In the genomic region with DNA sequence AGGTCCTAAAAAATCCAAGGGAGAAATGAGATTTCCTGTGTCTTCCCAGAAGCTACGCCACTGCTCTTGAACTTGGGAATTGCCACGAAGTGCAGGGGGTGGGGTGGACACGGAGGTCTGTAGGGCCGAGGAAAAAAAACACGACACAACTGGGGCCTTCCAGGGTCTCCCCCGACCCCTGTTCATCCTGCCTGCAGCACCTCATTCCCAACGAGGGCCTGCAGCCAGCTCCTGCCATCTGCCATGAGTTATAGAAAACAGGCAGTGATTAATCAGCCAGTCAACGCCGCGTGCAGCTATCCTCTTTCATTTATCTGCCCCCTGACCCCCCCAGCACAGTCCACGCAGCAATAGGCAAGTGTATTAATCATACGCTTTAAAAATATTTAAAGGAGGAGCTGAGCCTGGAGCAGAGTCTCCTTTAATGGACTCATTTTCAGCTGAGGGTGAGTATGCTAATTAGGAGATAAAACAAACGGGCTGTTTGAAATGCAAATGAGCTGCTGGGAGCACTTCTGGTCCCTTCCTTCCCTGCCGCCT, we compare ENCODE assay signal across 7 cellular contexts.
A peak's percentile ranks its signal among the peaks of the same experiment; 100 is the strongest.
DNase-seq lines count a peak whose midpoint lies in the region; ATAC-seq, FAIRE-seq and TF ChIP-seq lines count a peak whose summit lies in the region.

No MANE protein-coding gene starts in this region.

- no peak overlapping the region for H4K8ac ChIP-seq in H1 (ENCODE audit: extremely low read depth, insufficient read depth, low read length)

- CTCF ChIA-PET in Panc1 (lab: Charles Lee) = interaction anchor here (0.6 to 1.1 kb wide), 4 partner anchors 10 to 379 kb away, joined by 3 to 4 read pairs (median 3); no protein-coding TSS in a partner anchor
- CTCF ChIA-PET in H1 (lab: Charles Lee; ENCODE audit: partially characterized antibody) = interaction anchor here (0.6 to 23.5 kb wide), 20 partner anchors 20 to 394 kb away, joined by 3 to 434 read pairs (median 4); no protein-coding TSS in a partner anchor

- H2AK5ac ChIP-seq in H1 (ENCODE audit: low read depth, low read length) = no peak overlapping the region

- peak in 1 of 2 experiments; percentile 93; a peak in 2 of 3 replicates for TF ChIP-seq EP300 in H1 (IDR thresholded peaks at IDR 0.05; ENCODE audit: borderline replicate concordance in 1 of 2, low read depth in 2 of 2, low read length in 2 of 2)

- H2BK20ac ChIP-seq in H1 (ENCODE audit: low read length) = no peak overlapping the region

- no peak overlapping the region for H3K23ac ChIP-seq in H1 (ENCODE audit: insufficient read length)

- H3K4me3 ChIP-seq in Panc1 (ENCODE audit: low read depth in 2 of 2, low read length in 2 of 2) (peak overlapping the region; percentile 16 to 26), H1 (ENCODE audit: extremely low read depth in 1 of 4, insufficient read depth in 2 of 4, low read depth in 3 of 4, low read length in 4 of 4) (peak overlapping the region; percentile 16 to 54 (median 34); a peak in 7 of 8 replicates)

- H2AFZ ChIP-seq in H1 (ENCODE audit: low read length) = no peak overlapping the region

- H3K79me2 ChIP-seq in H1 (ENCODE audit: control insufficient read depth in 1 of 2, insufficient read depth in 2 of 2, low read length in 2 of 2) = no peaks in the 10 kb centered on the region

- H4K5ac ChIP-seq in H1 (ENCODE audit: insufficient read length, low read depth, low read length) = no peak overlapping the region

- H3K18ac ChIP-seq in H1 (ENCODE audit: extremely low read depth, low read length) = no peak overlapping the region; the same call in 1 of the 2 replicates

- intact Hi-C loops in Panc1 (cut with micrococcal nuclease; ENCODE audit: unreplicated experiment) = loop anchor here (10.0 kb wide), 1 partner anchor 730 kb away; the partner anchor contains the start of gene INHBB

- no peak overlapping the region for H2BK120ac ChIP-seq in H1 (replicated peaks; ENCODE audit: low read depth, low read length)

- TF ChIP-seq RAD21 in H1 (IDR thresholded peaks at IDR 0.05 in 1 of 2, conservative IDR thresholded peaks at IDR 0.05 in 1 of 2; ENCODE audit: low read depth in 2 of 2, low read length in 2 of 2) = no peak; a peak in 1 of 4 replicates

- no peak overlapping the region for H4K91ac ChIP-seq in H1 (replicated peaks; ENCODE audit: insufficient read length, low read length)

- H2BK5ac ChIP-seq in H1 (ENCODE audit: low read depth, low read length) = peak overlapping the region; percentile 42; the same call in 1 of the 2 replicates

- DNase-seq in GM03348 (ENCODE audit: low spot score) (peak; percentile 81), HT1080 (ENCODE audit: low read depth) (peak; percentile 100), Panc1 (ENCODE audit: low read depth, low spot score) (peak; percentile 87), H1 (ENCODE audit: low read depth in 1 of 2, low spot score in 2 of 2) (peak; percentile 78 to 97), occipital lobe (lab: John Stamatoyannopoulos, UW) (peak; percentile 46), HuH-7 (ENCODE audit: low spot score) (no peak)

- in situ Hi-C loops in Panc1 (cut with HindIII; ENCODE audit: low pct_unique_long_range_greater_than_20kb, low sequenced_read_pairs) = no loop called here

- no peak overlapping the region for H3K9ac ChIP-seq in H1 (replicated peaks in 1 of 4; ENCODE audit: extremely low read depth in 1 of 4, low read depth in 3 of 4, low read length in 3 of 4)

- H3K4me2 ChIP-seq in H1 (ENCODE audit: insufficient read depth in 1 of 2, low read depth in 2 of 2, low read length in 2 of 2) = peak overlapping the region; percentile 76 to 92

- H3K27me3 ChIP-seq in Panc1 (ENCODE audit: control insufficient read depth, insufficient read depth, low read length) = no peaks in the 10 kb centered on the region
- H3K27me3 ChIP-seq in H1 (replicated peaks in 1 of 4; ENCODE audit: control insufficient read depth in 3 of 4, extremely low read depth in 1 of 4, insufficient read depth in 3 of 4, low read length in 3 of 4) = peaks cover 0 to 32% (median 20%) of the 10 kb centered on the region in 4 experiments; a peak in 6 of 7 replicates

- peaks cover 0 to 6% of the 10 kb centered on the region in 2 experiments for H4K20me1 ChIP-seq in H1 (replicated peaks in 1 of 2; ENCODE audit: control insufficient read depth in 1 of 2, insufficient read depth in 2 of 2, low read length in 2 of 2)

- H3K4ac ChIP-seq in H1 (replicated peaks; ENCODE audit: insufficient read length, low read depth, low read length) = no peak overlapping the region

- peak; percentile 45 for FAIRE-seq in H1 (lab: Jason Lieb, UNC)

- peaks cover 13% of the 10 kb centered on the region for H3K4me1 ChIP-seq in Panc1 (ENCODE audit: control insufficient read depth, insufficient read depth, low read length)
- H3K4me1 ChIP-seq in H1 (replicated peaks in 1 of 4; ENCODE audit: control insufficient read depth in 3 of 4, insufficient read depth in 4 of 4, low read length in 3 of 4) = peaks cover 0 to 20% (median 17%) of the 10 kb centered on the region in 4 experiments; a peak in 6 of 7 replicates

- ATAC-seq in Panc1 = peak; percentile 78
- ATAC-seq in GM18858 (IDR thresholded peaks at IDR 0.05; ENCODE audit: unreplicated experiment) = no peak

- no peak overlapping the region for H3K56ac ChIP-seq in H1 (replicated peaks; ENCODE audit: insufficient read length, low read depth, low read length)

- TF ChIP-seq CTCF in Panc1 (IDR thresholded peaks at IDR 0.05) = no peak
- TF ChIP-seq CTCF in H1 (IDR thresholded peaks at IDR 0.05; ENCODE audit: control extremely low read depth in 1 of 3, insufficient read depth in 1 of 3, low read depth in 1 of 3, low read length in 3 of 3) = no peak

- peak in 1 of 2 experiments; percentile 100; a peak in 2 of 3 replicates for TF ChIP-seq POLR2A in H1 (IDR thresholded peaks at IDR 0.05; ENCODE audit: control extremely low read depth in 1 of 2, low read depth in 2 of 2, low read length in 2 of 2)

- H2BK12ac ChIP-seq in H1 (ENCODE audit: low read depth, low read length) = no peak overlapping the region

- no peaks in the 10 kb centered on the region for H3K79me1 ChIP-seq in H1 (ENCODE audit: low read depth, low read length)

- H3K27ac ChIP-seq in Panc1 (ENCODE audit: low read length) = peak overlapping the region; percentile 64; the same call in 1 of the 2 replicates
- no peak overlapping the region for H3K27ac ChIP-seq in H1 (ENCODE audit: low read depth, low read length)

- no peaks in the 10 kb centered on the region for H3K36me3 ChIP-seq in Panc1 (ENCODE audit: control insufficient read depth, insufficient read depth, low read length)
- H3K36me3 ChIP-seq in H1 (ENCODE audit: control insufficient read depth in 2 of 4, insufficient read depth in 4 of 4, low read length in 3 of 4) = no peaks in the 10 kb centered on the region

- H3K23me2 ChIP-seq in H1 (ENCODE audit: low read depth, low read length) = peaks cover 11% of the 10 kb centered on the region; the same call in 1 of the 2 replicates

- no peak overlapping the region for H2BK15ac ChIP-seq in H1 (ENCODE audit: low read length)

- POLR2A ChIA-PET in Panc1 (lab: Charles Lee) = interaction anchor here (0.6 to 1.1 kb wide), 7 partner anchors 42 to 660 kb away, joined by 3 to 12 read pairs (median 3); no protein-coding TSS in a partner anchor
- POLR2A ChIA-PET in H1 (lab: Charles Lee; ENCODE audit: partially characterized antibody) = interaction anchor here (0.6 to 3.6 kb wide), 136 partner anchors 10 to 1031 kb away, joined by 3 to 51 read pairs (median 4); partner anchors contain the start of genes INHBB, RALB and RNU4ATAC

- no peak overlapping the region for H3K14ac ChIP-seq in H1 (ENCODE audit: insufficient read length)

- H3K9me3 ChIP-seq in Panc1 (ENCODE audit: control insufficient read depth, insufficient read depth, low read depth, low read length) (no peaks in the 10 kb centered on the region), H1 (ENCODE audit: insufficient read depth in 2 of 2, low read depth in 1 of 2, low read length in 1 of 2) (no peaks in the 10 kb centered on the region)

- 9% methylated on average over 13 of the region's 14 CpGs; no CpG with 5 or more reads in 1 of the 2 experiments for WGBS in H1 (ENCODE audit: extremely low coverage in 1 of 2, insufficient coverage in 1 of 2, insufficient read length in 1 of 2, insufficient replicate concordance in 2 of 2, low coverage in 1 of 2, low lambda C conversion rate in 2 of 2, missing lambda C conversion rate in 1 of 2), 2 experiments

- BruUV-seq in Panc1 (replicated peaks; lab: Mats Ljungman, UMichigan) = TSS peak; percentile 99

TF ChIP-seq in H1, 55 proteins besides CTCF, POLR2A, EP300 and RAD21 (continues in another document):
- TF ChIP-seq, protein P1, sequence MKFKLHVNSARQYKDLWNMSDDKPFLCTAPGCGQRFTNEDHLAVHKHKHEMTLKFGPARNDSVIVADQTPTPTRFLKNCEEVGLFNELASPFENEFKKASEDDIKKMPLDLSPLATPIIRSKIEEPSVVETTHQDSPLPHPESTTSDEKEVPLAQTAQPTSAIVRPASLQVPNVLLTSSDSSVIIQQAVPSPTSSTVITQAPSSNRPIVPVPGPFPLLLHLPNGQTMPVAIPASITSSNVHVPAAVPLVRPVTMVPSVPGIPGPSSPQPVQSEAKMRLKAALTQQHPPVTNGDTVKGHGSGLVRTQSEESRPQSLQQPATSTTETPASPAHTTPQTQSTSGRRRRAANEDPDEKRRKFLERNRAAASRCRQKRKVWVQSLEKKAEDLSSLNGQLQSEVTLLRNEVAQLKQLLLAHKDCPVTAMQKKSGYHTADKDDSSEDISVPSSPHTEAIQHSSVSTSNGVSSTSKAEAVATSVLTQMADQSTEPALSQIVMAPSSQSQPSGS (IDR thresholded peaks at IDR 0.05; ENCODE audit: low read length) = peak; percentile 97
- TF ChIP-seq RBBP5 (IDR thresholded peaks at IDR 0.05; ENCODE audit: borderline replicate concordance, low read depth, low read length) = no peak
- TF ChIP-seq POU5F1 (IDR thresholded peaks at IDR 0.05; ENCODE audit: low read depth, low read length) = peak; percentile 89
- peak; percentile 42; the same call in 1 of the 2 replicates for TF ChIP-seq TAF1 (IDR thresholded peaks at IDR 0.05; ENCODE audit: low read depth, low read length)
- TF ChIP-seq GTF2F1 (IDR thresholded peaks at IDR 0.05; ENCODE audit: borderline replicate concordance, low read depth, low read length) = peak; percentile 100
- TF ChIP-seq NRF1 (IDR thresholded peaks at IDR 0.05; ENCODE audit: low read depth, low read length) = peak; percentile 39
- TF ChIP-seq JUN (IDR thresholded peaks at IDR 0.05; ENCODE audit: low read depth, low read length) = no peak
- TF ChIP-seq BCL11A (IDR thresholded peaks at IDR 0.05; ENCODE audit: low read depth in 2 of 2, low read length in 2 of 2) = peak; percentile 13 to 70
- peak; percentile 99 for TF ChIP-seq TBP (IDR thresholded peaks at IDR 0.05; ENCODE audit: low read depth, low read length)
- TF ChIP-seq SUZ12 (IDR thresholded peaks at IDR 0.05; ENCODE audit: low read length) = peak; percentile 30; the same call in 1 of the 2 replicates
- peak; percentile 95; the same call in 1 of the 2 replicates for TF ChIP-seq TCF12 (IDR thresholded peaks at IDR 0.05; ENCODE audit: low read depth, low read length)
- no peak for TF ChIP-seq RNF2 (IDR thresholded peaks at IDR 0.05; ENCODE audit: borderline replicate concordance, low read depth, low read length, missing control alignments, poor library complexity, severe bottlenecking)
- peak; percentile 69 for TF ChIP-seq CREB1 (IDR thresholded peaks at IDR 0.05)
